In genomic region chr6:167141667-167142432, GRCh38 we compare ENCODE assay signal across 9 cellular contexts. TPM values are rescaled to one million over a fixed set of nuclear protein-coding genes. Genes with fewer than 3 reads are reported as not detected.
DNase-seq lines count a peak whose midpoint lies in the region; ATAC-seq and TF ChIP-seq lines count a peak whose summit lies in the region.
"Had no signal": no experiment of that assay in that cellular context is flagged by ENCODE, and none has a peak within 500 bp of the region (broad histone marks: within the 10 kb centered on the region; RNA-seq: fewer than 3 reads in every experiment).

No MANE protein-coding gene starts in this region.

- DNase-seq in NCI-H748 treated with DMSO at 0.1 percent for 48 hours (lab: John Stamatoyannopoulos, UW) (peak; percentile 32), cardiac muscle cell (ENCODE audit: low read depth in 1 of 2, low spot score in 1 of 2) (peak; percentile 47 to 70), retinal pigment epithelial cell (ENCODE audit: low read depth) (no peak)
- peak; percentile 59 to 72 for DNase-seq in activated T-cell treated with anti-CD3 and anti-CD28 coated beads, Interleukin-2, amount 50 U/mL, for 48 hours

- H3K27ac ChIP-seq in 22Rv1 (no peak overlapping the region), cardiac muscle cell (no peak overlapping the region)
- H3K27ac ChIP-seq: epithelial cell of prostate had no signal

- H3K36me3 ChIP-seq in cardiac muscle cell = no peaks in the 10 kb centered on the region

- ATAC-seq in HG02981 (IDR thresholded peaks at IDR 0.05; ENCODE audit: unreplicated experiment) = peak; percentile 60
- ATAC-seq in GM18870 (IDR thresholded peaks at IDR 0.05; ENCODE audit: unreplicated experiment) = no peak

- peaks cover 88% of the 10 kb centered on the region for H3K27me3 ChIP-seq in cardiac muscle cell

- H3K4me3 ChIP-seq in GM12875 (ENCODE audit: low read depth, low read length) (no peak overlapping the region), cardiac muscle cell (no peak overlapping the region), retinal pigment epithelial cell (ENCODE audit: low read length) (no peak overlapping the region)

- TF ChIP-seq CTCF in 22Rv1 (IDR thresholded peaks at IDR 0.05) (peak; percentile 73), GM12875 (IDR thresholded peaks at IDR 0.05; ENCODE audit: borderline replicate concordance, insufficient read depth, low read depth, low read length) (peak; percentile 91), cardiac muscle cell (IDR thresholded peaks at IDR 0.05; ENCODE audit: low read depth, low read length) (peak; percentile 82), retinal pigment epithelial cell (conservative IDR thresholded peaks at IDR 0.05; ENCODE audit: low read depth, low read length) (peak; percentile 72)

- H3K4me1 ChIP-seq in cardiac muscle cell (ENCODE audit: low read depth) = peaks cover 4% of the 10 kb centered on the region

- H3K9me3 ChIP-seq in cardiac muscle cell (ENCODE audit: low read depth) = peaks cover 4% of the 10 kb centered on the region

RNA-seq across cellular contexts. Expression of gene GPR31, which starts 15.9 kb away (rescaled TPM):
- not detected in 2 replicates for total RNA-seq in cardiac muscle cell
- polyA plus RNA-seq in cardiac muscle cell = not detected in 2 replicates

RNA-seq across cellular contexts. Expression of gene CCR6, which starts 19.0 kb away (rescaled TPM):
- total RNA-seq in cardiac muscle cell = not detected in 2 replicates
- polyA plus RNA-seq in cardiac muscle cell = 0.07 TPM in 1 of 2 replicates, not detected in the other
